8 cellular contexts compared by ENCODE assay signal in the genomic region with DNA sequence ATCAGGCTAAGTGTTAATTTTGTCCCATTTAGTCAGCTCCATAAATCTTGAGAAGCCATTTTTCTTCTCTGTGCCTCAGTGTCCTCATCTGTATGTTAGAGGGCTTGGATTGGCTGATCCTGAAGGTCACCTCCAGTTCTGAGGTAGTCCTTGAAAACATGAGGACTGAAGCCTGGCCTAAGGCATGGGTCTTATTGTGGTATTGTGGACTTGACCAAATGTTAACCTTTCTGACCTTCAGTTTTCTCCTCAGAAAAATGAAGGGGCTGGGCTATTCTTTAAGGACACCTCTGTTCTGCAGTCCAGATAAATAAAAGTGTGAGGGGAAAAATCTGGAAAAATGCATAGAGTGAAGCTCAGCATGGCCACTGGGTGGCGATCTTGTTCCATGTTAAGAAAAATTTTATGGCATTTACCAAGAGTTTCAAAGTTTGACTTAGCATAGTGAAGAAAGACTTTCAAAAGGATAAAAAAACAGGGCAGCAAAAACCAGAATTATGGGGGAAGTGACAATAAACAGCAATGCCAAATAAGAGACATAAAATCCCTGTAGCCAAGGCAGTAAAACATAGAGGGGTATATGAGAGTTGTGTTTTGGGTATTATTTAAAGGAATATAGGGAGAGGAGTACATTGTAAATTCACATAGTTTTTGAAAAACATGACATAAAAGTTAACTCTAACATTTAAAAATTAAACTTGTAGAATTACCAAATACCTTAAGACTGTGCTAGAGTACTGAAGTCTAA. TPM values are rescaled to one million over a fixed set of nuclear protein-coding genes. Genes with fewer than 3 reads are reported as not detected.
DNase-seq lines count a peak whose midpoint lies in the region; ATAC-seq and TF ChIP-seq lines count a peak whose summit lies in the region.

No MANE protein-coding gene starts in this region.

- H3K27me3 ChIP-seq in cardiac muscle cell: no peaks in the 10 kb centered on the region

- no peak for ATAC-seq in Right ventricle myocardium inferior
- peak; percentile 63 for ATAC-seq in HG03439 (IDR thresholded peaks at IDR 0.05; ENCODE audit: unreplicated experiment)

- intact Hi-C loops in Right ventricle myocardium inferior (cut with DNase I): loop anchor here (2.0 to 10.0 kb wide), 2 partner anchors 167 to 203 kb away; no protein-coding TSS in a partner anchor

- H3K27me3 Mint-ChIP-seq in endothelial cell (ENCODE audit: unreplicated experiment) (no peaks in the 10 kb centered on the region), nephron progenitor cell (ENCODE audit: low read depth, poor library complexity) (no peaks in the 10 kb centered on the region)
- H3K27me3 Mint-ChIP-seq in stimulated activated naive CD8-positive, alpha-beta T cell treated with anti-CD3 and anti-CD28 coated beads, Interleukin-15, Interleukin-2, amounts not matched to agents 100 ng/mL and 50 ng/mL, for 24 hours: no peaks in the 10 kb centered on the region

- H3K9me3 Mint-ChIP-seq in endothelial cell (ENCODE audit: unreplicated experiment) (no peaks in the 10 kb centered on the region), nephron progenitor cell (no peaks in the 10 kb centered on the region)
- H3K9me3 Mint-ChIP-seq in stimulated activated naive CD8-positive, alpha-beta T cell treated with anti-CD3 and anti-CD28 coated beads, Interleukin-15, Interleukin-2, amounts not matched to agents 100 ng/mL and 50 ng/mL, for 24 hours: no peaks in the 10 kb centered on the region

- H3K36me3 ChIP-seq in cardiac muscle cell: no peaks in the 10 kb centered on the region

- H3K4me3 Mint-ChIP-seq in endothelial cell (ENCODE audit: unreplicated experiment) (no peak overlapping the region), nephron progenitor cell (no peak overlapping the region)
- no peak overlapping the region for H3K4me3 Mint-ChIP-seq in stimulated activated naive CD8-positive, alpha-beta T cell treated with anti-CD3 and anti-CD28 coated beads, Interleukin-15, Interleukin-2, amounts not matched to agents 100 ng/mL and 50 ng/mL, for 24 hours

- DNase-seq in cardiac muscle cell (ENCODE audit: low read depth in 1 of 2, low spot score in 1 of 2): peak; percentile 78 to 84
- DNase-seq in Right ventricle myocardium inferior (ENCODE audit: missing footprints): no peak
- DNase-seq in NCI-H82 treated with DMSO at 0.1 percent for 48 hours (lab: John Stamatoyannopoulos, UW; ENCODE audit: unreplicated experiment): peak; percentile 35
- DNase-seq in activated CD8-positive, alpha-beta memory T cell treated with anti-CD3 and anti-CD28 coated beads for 24 hours: peak; percentile 81
- peak; percentile 66 for DNase-seq in endothelial cell (ENCODE audit: low spot score)
- peak; percentile 71 for DNase-seq in nephron progenitor cell

- no peak overlapping the region for H3K27ac ChIP-seq in cardiac muscle cell

- no peaks in the 10 kb centered on the region for H3K36me3 Mint-ChIP-seq in endothelial cell (ENCODE audit: low read depth, unreplicated experiment)
- no peaks in the 10 kb centered on the region for H3K36me3 Mint-ChIP-seq in nephron progenitor cell (ENCODE audit: low read depth)
- H3K36me3 Mint-ChIP-seq in stimulated activated naive CD8-positive, alpha-beta T cell treated with anti-CD3 and anti-CD28 coated beads, Interleukin-15, Interleukin-2, amounts not matched to agents 100 ng/mL and 50 ng/mL, for 24 hours (ENCODE audit: low read depth): no peaks in the 10 kb centered on the region

- no peaks in the 10 kb centered on the region for H3K4me1 ChIP-seq in cardiac muscle cell (ENCODE audit: low read depth)

- H3K4me1 Mint-ChIP-seq in endothelial cell (ENCODE audit: unreplicated experiment) (peaks cover 21% of the 10 kb centered on the region), nephron progenitor cell (peaks cover 21% of the 10 kb centered on the region)
- peaks cover 25% of the 10 kb centered on the region for H3K4me1 Mint-ChIP-seq in stimulated activated naive CD8-positive, alpha-beta T cell treated with anti-CD3 and anti-CD28 coated beads, Interleukin-15, Interleukin-2, amounts not matched to agents 100 ng/mL and 50 ng/mL, for 24 hours (ENCODE audit: low read depth)

- H3K9me3 ChIP-seq in cardiac muscle cell (ENCODE audit: low read depth): no peaks in the 10 kb centered on the region

- H3K27ac Mint-ChIP-seq in endothelial cell (ENCODE audit: unreplicated experiment) (no peak overlapping the region), nephron progenitor cell (no peak overlapping the region)
- H3K27ac Mint-ChIP-seq in stimulated activated naive CD8-positive, alpha-beta T cell treated with anti-CD3 and anti-CD28 coated beads, Interleukin-15, Interleukin-2, amounts not matched to agents 100 ng/mL and 50 ng/mL, for 24 hours: peak overlapping the region; percentile 17

- no peak overlapping the region for H3K4me3 ChIP-seq in cardiac muscle cell

- TF ChIP-seq CTCF in cardiac muscle cell (IDR thresholded peaks at IDR 0.05; ENCODE audit: low read depth, low read length): peak; percentile 67
- TF ChIP-seq CTCF in endothelial cell (IDR thresholded peaks at IDR 0.05; ENCODE audit: unreplicated experiment): peak; percentile 94
- peak; percentile 77 for TF ChIP-seq CTCF in nephron progenitor cell (IDR thresholded peaks at IDR 0.05)

RNA-seq across cellular contexts. Expression of gene TFB1M, which starts 13.2 kb away (rescaled TPM):
- total RNA-seq in cardiac muscle cell (13.5 and 14.8 TPM in 2 replicates), Right ventricle myocardium inferior (17.9 TPM), endothelial cell (ENCODE audit: unreplicated experiment) (25.9 TPM)
- 17.6 and 22.0 TPM in 2 replicates for polyA plus RNA-seq in cardiac muscle cell
